Comparison of ENCODE assay signal across 1 cellular context in genomic region chr7:107913846-107914245, GRCh38.
TF ChIP-seq lines count a peak whose summit lies in the region.

No MANE protein-coding gene starts in this region.

TF ChIP-seq in SK-N-SH, 30 proteins besides CTCF, POLR2A, EP300 and RAD21 (continued from another document):
- TF ChIP-seq ZBTB33 (IDR thresholded peaks at IDR 0.05; ENCODE audit: borderline replicate concordance, low read depth) (no peak), EZH2phosphoT487 (IDR thresholded peaks at IDR 0.05; ENCODE audit: borderline replicate concordance, low read depth) (no peak)
